ENCODE assay signal across 22 cellular contexts in genomic region chr5:8366296-8366695, GRCh38.
DNase-seq lines count a peak whose midpoint lies in the region.
"Had no signal": no experiment of that assay in that cellular context is flagged by ENCODE, and none has a peak within 500 bp of the region (broad histone marks: within the 10 kb centered on the region; RNA-seq: fewer than 3 reads in every experiment).

No MANE protein-coding gene starts in this region.

- peak overlapping the region; percentile 72 for H3K27ac ChIP-seq in angular gyrus (ENCODE audit: low read depth, low read length)
- H3K27ac ChIP-seq: C4-2B had no signal

- DNase-seq in globus pallidus (ENCODE audit: low spot score), result peak; percentile 81
- peak; percentile 93 for DNase-seq in pons (ENCODE audit: low spot score)
- DNase-seq in NCI-H2196 treated with DMSO at 0.1 percent for 48 hours (lab: John Stamatoyannopoulos, UW; ENCODE audit: unreplicated experiment), result no peak
- DNase-seq in DMS53 (lab: John Stamatoyannopoulos, UW), result no peak
- no peak for DNase-seq in activated CD4-positive, alpha-beta T cell treated with anti-CD3 and anti-CD28 coated beads, Interleukin-2, amount 50 U/mL, for 4 hours
- DNase-seq in SHP77 (lab: John Stamatoyannopoulos, UW), result no peak
- DNase-seq: Caco-2; CD8-positive, alpha-beta T cell; DMS79; EL; GDM1; H9; NCI-H1092 treated with DMSO at 0.1 percent for 48 hours; NCI-H1436; NCI-H187; NCI-H2081 treated with DMSO at 0.1 percent for 48 hours; NCI-H2171; NCI-H524; NCI-H82; NK-92 treated with Interleukin-12 subunit alpha and Interleukin-12 subunit beta, amount 100 ng/mL, for 24 hours had no signal

Comparison
In these comparisons a context has a peak if more than half of its experiments do, and no peak if none do; other contexts are left out.
1. DNase-seq: peak in globus pallidus (single experiment) and pons (single experiment); none in NCI-H2196 treated with DMSO at 0.1 percent for 48 hours (single experiment), DMS53 (single experiment), activated CD4-positive, alpha-beta T cell treated with anti-CD3 and anti-CD28 coated beads, Interleukin-2, amount 50 U/mL, for 4 hours (0 of 2) and SHP77 (0 of 2).